1 cellular context compared by ENCODE assay signal in genomic region chr1:9349331-9349851, GRCh38.
TF ChIP-seq lines count a peak whose summit lies in the region.

No MANE protein-coding gene starts in this region.

TF ChIP-seq in WTC11, 78 proteins besides CTCF, POLR2A, EP300 and RAD21 (continued from another document):
- TF ChIP-seq PREB (CRISPR knock-in tag; IDR thresholded peaks at IDR 0.05; ENCODE audit: borderline replicate concordance) = no peak
- no peak for TF ChIP-seq ATF1 (CRISPR knock-in tag; IDR thresholded peaks at IDR 0.05)
- TF ChIP-seq AR (CRISPR knock-in tag; IDR thresholded peaks at IDR 0.05) = no peak
- no peak for TF ChIP-seq E2F1 (CRISPR knock-in tag; IDR thresholded peaks at IDR 0.05)
- TF ChIP-seq NR3C1 (CRISPR knock-in tag; conservative IDR thresholded peaks at IDR 0.05; ENCODE audit: low read depth) = no peak
- no peak for TF ChIP-seq ZSCAN18 (CRISPR knock-in tag; IDR thresholded peaks at IDR 0.05)
- no peak for TF ChIP-seq CREM (CRISPR knock-in tag; IDR thresholded peaks at IDR 0.05)
- no peak for TF ChIP-seq ZNF416 (CRISPR knock-in tag; IDR thresholded peaks at IDR 0.05)
- TF ChIP-seq ZNF512 (CRISPR knock-in tag; IDR thresholded peaks at IDR 0.05; ENCODE audit: borderline replicate concordance) = no peak
- no peak for TF ChIP-seq NR2C2 (CRISPR knock-in tag; IDR thresholded peaks at IDR 0.05)
- TF ChIP-seq HMGXB4 (CRISPR knock-in tag; IDR thresholded peaks at IDR 0.05) = no peak
TF ChIP-seq in WTC11: peak in this region for 0.
